In genomic region chr1:36924282-36924791, GRCh38 we compare ENCODE assay signal across 8 cellular contexts.
DNase-seq lines count a peak whose midpoint lies in the region; ATAC-seq and TF ChIP-seq lines count a peak whose summit lies in the region.

No MANE protein-coding gene starts in this region.

- no peaks in the 10 kb centered on the region for H3K36me3 ChIP-seq in hepatocyte (replicated peaks; ENCODE audit: insufficient read depth, low read depth)

- H3K27me3 ChIP-seq in hepatocyte = no peaks in the 10 kb centered on the region

- H3K4me1 Mint-ChIP-seq in activated T-cell treated with anti-CD3 and anti-CD28 coated beads, Interleukin-2, amount 50 U/mL, for 72 hours (ENCODE audit: low read depth) = no peaks in the 10 kb centered on the region
- H3K4me1 Mint-ChIP-seq in stimulated activated memory B cell treated with anti-CD40 and anti-IgM and Interleukin-4, amounts not matched to agents 10 μg/mL and 1 μg/mL and 100 μg/mL, for 72 hours = no peaks in the 10 kb centered on the region

- no peaks in the 10 kb centered on the region for H3K9me3 Mint-ChIP-seq in activated T-cell treated with anti-CD3 and anti-CD28 coated beads, Interleukin-2, amount 50 U/mL, for 72 hours
- no peaks in the 10 kb centered on the region for H3K9me3 Mint-ChIP-seq in stimulated activated memory B cell treated with anti-CD40 and anti-IgM and Interleukin-4, amounts not matched to agents 10 μg/mL and 1 μg/mL and 100 μg/mL, for 72 hours

- no peak overlapping the region for H2AFZ ChIP-seq in hepatocyte

- no peaks in the 10 kb centered on the region for H3K79me2 ChIP-seq in hepatocyte

- H3K4me1 ChIP-seq in hepatocyte (ENCODE audit: insufficient read depth) = no peaks in the 10 kb centered on the region

- H4K20me1 ChIP-seq in hepatocyte (ENCODE audit: insufficient read depth, poor library complexity, severe bottlenecking) = no peaks in the 10 kb centered on the region

- no peak for TF ChIP-seq CTCF in hepatocyte (IDR thresholded peaks at IDR 0.05; ENCODE audit: poor library complexity)

- H3K27ac Mint-ChIP-seq in activated T-cell treated with anti-CD3 and anti-CD28 coated beads, Interleukin-2, amount 50 U/mL, for 72 hours = no peak overlapping the region
- no peak overlapping the region for H3K27ac Mint-ChIP-seq in stimulated activated memory B cell treated with anti-CD40 and anti-IgM and Interleukin-4, amounts not matched to agents 10 μg/mL and 1 μg/mL and 100 μg/mL, for 72 hours

- no peaks in the 10 kb centered on the region for H3K36me3 Mint-ChIP-seq in activated T-cell treated with anti-CD3 and anti-CD28 coated beads, Interleukin-2, amount 50 U/mL, for 72 hours (ENCODE audit: insufficient read depth in 2 of 2)
- no peaks in the 10 kb centered on the region for H3K36me3 Mint-ChIP-seq in stimulated activated memory B cell treated with anti-CD40 and anti-IgM and Interleukin-4, amounts not matched to agents 10 μg/mL and 1 μg/mL and 100 μg/mL, for 72 hours

- H3K27me3 Mint-ChIP-seq in activated T-cell treated with anti-CD3 and anti-CD28 coated beads, Interleukin-2, amount 50 U/mL, for 72 hours (ENCODE audit: low read depth) = no peaks in the 10 kb centered on the region
- peaks cover 26% of the 10 kb centered on the region for H3K27me3 Mint-ChIP-seq in stimulated activated memory B cell treated with anti-CD40 and anti-IgM and Interleukin-4, amounts not matched to agents 10 μg/mL and 1 μg/mL and 100 μg/mL, for 72 hours

- H3K9me2 ChIP-seq in hepatocyte (replicated peaks; ENCODE audit: insufficient read depth) = no peaks in the 10 kb centered on the region

- no peak overlapping the region for H3K27ac ChIP-seq in hepatocyte

- H3K4me2 ChIP-seq in hepatocyte = no peak overlapping the region

- ATAC-seq in activated T-cell treated with anti-CD3 and anti-CD28 coated beads, Interleukin-2, amount 50 U/mL, for 72 hours (replicated peaks in 1 of 2) = no peak
- ATAC-seq in stimulated activated memory B cell treated with anti-CD40 and anti-IgM and Interleukin-4, amounts not matched to agents 10 μg/mL and 1 μg/mL and 100 μg/mL, for 72 hours = no peak
- ATAC-seq in GM19452 (IDR thresholded peaks at IDR 0.05; ENCODE audit: unreplicated experiment) = no peak

- DNase-seq in NCI-H1417 (lab: John Stamatoyannopoulos, UW) (peak in 2 of 3 experiments; percentile 48 to 71), NCI-H1417 treated with DMSO at 0.1 percent for 48 hours (lab: John Stamatoyannopoulos, UW) (no peak), NCI-H1092 (lab: John Stamatoyannopoulos, UW) (peak; percentile 56), hepatocyte (ENCODE audit: low spot score) (peak; percentile 79)
- DNase-seq in activated T-cell treated with anti-CD3 and anti-CD28 coated beads, Interleukin-2, amount 50 U/mL, for 72 hours = peak; percentile 31 to 47
- DNase-seq in stimulated activated CD4-positive, alpha-beta T cell treated with anti-CD3 and anti-CD28 coated beads, Interleukin-15, amount 100 ng/mL, for 48 hours (ENCODE audit: low read depth in 2 of 2) = peak; percentile 4 to 7

- no peaks in the 10 kb centered on the region for H3K9me3 ChIP-seq in hepatocyte (ENCODE audit: low read depth)

- H3K4me3 Mint-ChIP-seq in activated T-cell treated with anti-CD3 and anti-CD28 coated beads, Interleukin-2, amount 50 U/mL, for 72 hours = no peak overlapping the region
- no peak overlapping the region for H3K4me3 Mint-ChIP-seq in stimulated activated memory B cell treated with anti-CD40 and anti-IgM and Interleukin-4, amounts not matched to agents 10 μg/mL and 1 μg/mL and 100 μg/mL, for 72 hours

- 14% methylated on average over 12 of the region's 13 CpGs for WGBS in hepatocyte (ENCODE audit: low lambda C conversion rate, missing lambda C conversion rate)

- H3K4me3 ChIP-seq in hepatocyte = no peak overlapping the region
